Comparison of ENCODE assay signal across 15 cellular contexts in the genomic region with DNA sequence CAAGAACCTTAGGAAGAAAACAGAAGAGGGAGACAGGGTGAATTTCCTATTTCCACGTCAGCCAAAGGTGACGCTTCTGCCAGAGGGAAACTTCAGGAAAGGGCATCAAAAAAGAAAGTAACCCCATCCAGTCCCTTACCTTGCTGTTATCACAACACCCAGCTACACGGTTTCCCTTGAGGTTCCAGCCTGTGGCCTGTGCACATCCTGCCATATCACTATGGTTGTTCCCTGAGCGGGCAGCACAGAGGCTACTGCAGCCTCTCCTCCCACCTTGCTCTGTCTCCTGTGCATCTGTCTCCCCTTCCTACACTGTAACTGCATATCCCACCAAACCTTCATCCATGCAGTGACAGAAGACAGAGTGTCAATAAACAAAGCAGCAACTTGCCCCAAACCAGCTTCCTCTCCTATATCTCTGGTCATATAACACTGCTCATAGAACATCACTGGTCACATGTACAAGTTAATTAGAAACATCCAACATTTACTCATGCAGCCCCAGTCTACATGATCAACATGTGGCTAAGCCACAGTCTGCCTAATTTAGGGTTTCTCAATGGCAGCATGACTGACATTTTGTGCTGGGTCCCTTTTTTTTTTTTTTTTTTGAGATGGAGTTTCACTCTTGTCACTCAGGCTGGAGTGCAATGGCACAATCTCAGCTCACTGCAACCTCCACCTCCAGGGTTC. TPM values are rescaled to one million over a fixed set of nuclear protein-coding genes. Genes with fewer than 3 reads are reported as not detected.
DNase-seq lines count a peak whose midpoint lies in the region; ATAC-seq and TF ChIP-seq lines count a peak whose summit lies in the region.
"Had no signal": no experiment of that assay in that cellular context is flagged by ENCODE, and none has a peak within 500 bp of the region (broad histone marks: within the 10 kb centered on the region; RNA-seq: fewer than 3 reads in every experiment).

No MANE protein-coding gene starts in this region.

- H3K4me3 ChIP-seq in OCI-LY1 (ENCODE audit: low read depth, low read length, poor library complexity, severe bottlenecking) = no peak overlapping the region
- H3K4me3 ChIP-seq: adrenal gland, skin epidermis had no signal

- 0 out of 2 replicates have a peak, but pooled peaks cover 5% of the 10 kb centered on the region for H3F3A ChIP-seq in OCI-LY1 (ENCODE audit: insufficient read depth, low read length)

- ATAC-seq in activated T-cell treated with anti-CD3 and anti-CD28 coated beads, Interleukin-2, amount 50 U/mL, for 4 hours = no peak
- peak; percentile 17 for ATAC-seq in stimulated activated naive B cell treated with anti-CD40 and anti-IgM and Interleukin-4, amounts not matched to agents 10 μg/mL and 1 μg/mL and 100 μg/mL, for 72 hours (replicated peaks)

- H2AFZ ChIP-seq in OCI-LY1 (ENCODE audit: low read length) = no peak overlapping the region

- intact Hi-C loops in dendritic cell treated with granulocyte-macrophage colony-stimulating factor and Interleukin-4, amounts not matched to agents 40 ng/mL and 50 ng/mL, for 4 days (cut with micrococcal nuclease) = no loop called here

- H3K4me1 ChIP-seq in OCI-LY1 (ENCODE audit: insufficient read depth, low read length, severe bottlenecking) = peaks cover 71% of the 10 kb centered on the region
- H3K4me1 ChIP-seq: adrenal gland had no signal

- no peaks in the 10 kb centered on the region for H3K27me3 Mint-ChIP-seq in activated T-cell treated with anti-CD3 and anti-CD28 coated beads, Interleukin-2, amount 50 U/mL, for 24 hours
- H3K27me3 Mint-ChIP-seq in activated T-cell treated with anti-CD3 and anti-CD28 coated beads, Interleukin-2, amount 50 U/mL, for 4 hours (ENCODE audit: low read depth) = no peaks in the 10 kb centered on the region
- H3K27me3 Mint-ChIP-seq in dendritic cell treated with granulocyte-macrophage colony-stimulating factor and Interleukin-4, amounts not matched to agents 40 ng/mL and 50 ng/mL, for 4 days = peaks cover 2% of the 10 kb centered on the region
- no peaks in the 10 kb centered on the region for H3K27me3 Mint-ChIP-seq in stimulated activated naive B cell treated with anti-CD40 and anti-IgM and Interleukin-4, amounts not matched to agents 10 μg/mL and 1 μg/mL and 100 μg/mL, for 72 hours

- H3K9me3 ChIP-seq in OCI-LY1 (ENCODE audit: low read length) = no peaks in the 10 kb centered on the region
- H3K9me3 ChIP-seq: adrenal gland had no signal

- H3K79me2 ChIP-seq in OCI-LY1 (ENCODE audit: insufficient read depth, low read length) = peaks cover 13% of the 10 kb centered on the region

- no peaks in the 10 kb centered on the region for H3K36me3 ChIP-seq in OCI-LY1 (ENCODE audit: insufficient read depth, low read length)
- H3K36me3 ChIP-seq: adrenal gland had no signal

- H3K4me1 Mint-ChIP-seq in activated T-cell treated with anti-CD3 and anti-CD28 coated beads, Interleukin-2, amount 50 U/mL, for 24 hours (ENCODE audit: low read depth) = peaks cover 93% of the 10 kb centered on the region
- peaks cover 74% of the 10 kb centered on the region for H3K4me1 Mint-ChIP-seq in activated T-cell treated with anti-CD3 and anti-CD28 coated beads, Interleukin-2, amount 50 U/mL, for 4 hours (ENCODE audit: low read depth)
- peaks cover 65% of the 10 kb centered on the region for H3K4me1 Mint-ChIP-seq in dendritic cell treated with granulocyte-macrophage colony-stimulating factor and Interleukin-4, amounts not matched to agents 40 ng/mL and 50 ng/mL, for 4 days (ENCODE audit: low read depth)
- H3K4me1 Mint-ChIP-seq in stimulated activated naive B cell treated with anti-CD40 and anti-IgM and Interleukin-4, amounts not matched to agents 10 μg/mL and 1 μg/mL and 100 μg/mL, for 72 hours = peaks cover 44 to 76% of the 10 kb centered on the region in 2 donors

- no peak for DNase-seq in activated T-cell treated with anti-CD3 and anti-CD28 coated beads, Interleukin-2, amount 50 U/mL, for 24 hours
- DNase-seq in activated T-cell treated with anti-CD3 and anti-CD28 coated beads, Interleukin-2, amount 50 U/mL, for 4 hours = no peak
- no peak for DNase-seq in stimulated activated naive B cell treated with anti-CD40 and anti-IgM and Interleukin-4, amounts not matched to agents 10 μg/mL and 1 μg/mL and 100 μg/mL, for 72 hours
- no peak for DNase-seq in GM20000 (ENCODE audit: low spot score)
- DNase-seq in EL = no peak
- DNase-seq in stimulated activated CD4-positive, alpha-beta T cell treated with anti-CD3 and anti-CD28 coated beads, Interleukin-2, amount 100 ng/mL, for 24 hours = no peak
- DNase-seq: cortex of kidney, mammary epithelial cell, NCI-H1436 treated with DMSO at 0.1 percent for 48 hours, NCI-H526 had no signal

- H3K9ac ChIP-seq in OCI-LY1 (ENCODE audit: low read length) = no peak overlapping the region

- peak overlapping the region; percentile 37 for H3K27ac Mint-ChIP-seq in activated T-cell treated with anti-CD3 and anti-CD28 coated beads, Interleukin-2, amount 50 U/mL, for 24 hours
- H3K27ac Mint-ChIP-seq in dendritic cell treated with granulocyte-macrophage colony-stimulating factor and Interleukin-4, amounts not matched to agents 40 ng/mL and 50 ng/mL, for 4 days = peak overlapping the region; percentile 39
- peak overlapping the region; percentile 32 for H3K27ac Mint-ChIP-seq in stimulated activated naive B cell treated with anti-CD40 and anti-IgM and Interleukin-4, amounts not matched to agents 10 μg/mL and 1 μg/mL and 100 μg/mL, for 72 hours

- H3K4me2 ChIP-seq in OCI-LY1 (ENCODE audit: low read length) = no peak overlapping the region

- H3K27me3 ChIP-seq in OCI-LY1 (ENCODE audit: insufficient read depth, low read length) = no peaks in the 10 kb centered on the region

- TF ChIP-seq CTCF in OCI-LY1 (IDR thresholded peaks at IDR 0.05; ENCODE audit: low read length) (no peak), GM20000 (IDR thresholded peaks at IDR 0.05; ENCODE audit: extremely low read depth, missing control alignments) (no peak)

- no peaks in the 10 kb centered on the region for H4K20me1 ChIP-seq in OCI-LY1 (ENCODE audit: insufficient read depth, low read length)

- H3K27ac ChIP-seq in OCI-LY1 (ENCODE audit: low read depth, low read length, poor library complexity, severe bottlenecking) = peak overlapping the region; percentile 59
- H3K27ac ChIP-seq: adrenal gland, RWPE1 had no signal

- H3K9me2 ChIP-seq in OCI-LY1 (ENCODE audit: low read depth, low read length) = no peaks in the 10 kb centered on the region

- H3K4me3 Mint-ChIP-seq in activated T-cell treated with anti-CD3 and anti-CD28 coated beads, Interleukin-2, amount 50 U/mL, for 24 hours = no peak overlapping the region
- H3K4me3 Mint-ChIP-seq in activated T-cell treated with anti-CD3 and anti-CD28 coated beads, Interleukin-2, amount 50 U/mL, for 4 hours = no peak overlapping the region
- H3K4me3 Mint-ChIP-seq in dendritic cell treated with granulocyte-macrophage colony-stimulating factor and Interleukin-4, amounts not matched to agents 40 ng/mL and 50 ng/mL, for 4 days = no peak overlapping the region
- peak overlapping the region; percentile 52 to 55 for H3K4me3 Mint-ChIP-seq in stimulated activated naive B cell treated with anti-CD40 and anti-IgM and Interleukin-4, amounts not matched to agents 10 μg/mL and 1 μg/mL and 100 μg/mL, for 72 hours

- H3K36me3 Mint-ChIP-seq in activated T-cell treated with anti-CD3 and anti-CD28 coated beads, Interleukin-2, amount 50 U/mL, for 24 hours (ENCODE audit: low read depth) = peaks cover 13% of the 10 kb centered on the region
- H3K36me3 Mint-ChIP-seq in activated T-cell treated with anti-CD3 and anti-CD28 coated beads, Interleukin-2, amount 50 U/mL, for 4 hours (ENCODE audit: insufficient read depth) = no peaks in the 10 kb centered on the region
- peaks cover 14% of the 10 kb centered on the region for H3K36me3 Mint-ChIP-seq in dendritic cell treated with granulocyte-macrophage colony-stimulating factor and Interleukin-4, amounts not matched to agents 40 ng/mL and 50 ng/mL, for 4 days (ENCODE audit: low read depth)
- peaks cover 13 to 21% of the 10 kb centered on the region in 2 donors for H3K36me3 Mint-ChIP-seq in stimulated activated naive B cell treated with anti-CD40 and anti-IgM and Interleukin-4, amounts not matched to agents 10 μg/mL and 1 μg/mL and 100 μg/mL, for 72 hours

- H3K9me3 Mint-ChIP-seq in activated T-cell treated with anti-CD3 and anti-CD28 coated beads, Interleukin-2, amount 50 U/mL, for 24 hours = peaks cover 13% of the 10 kb centered on the region
- peaks cover 7% of the 10 kb centered on the region for H3K9me3 Mint-ChIP-seq in activated T-cell treated with anti-CD3 and anti-CD28 coated beads, Interleukin-2, amount 50 U/mL, for 4 hours
- H3K9me3 Mint-ChIP-seq in dendritic cell treated with granulocyte-macrophage colony-stimulating factor and Interleukin-4, amounts not matched to agents 40 ng/mL and 50 ng/mL, for 4 days = peaks cover 15% of the 10 kb centered on the region
- peaks cover 6 to 7% of the 10 kb centered on the region in 2 donors for H3K9me3 Mint-ChIP-seq in stimulated activated naive B cell treated with anti-CD40 and anti-IgM and Interleukin-4, amounts not matched to agents 10 μg/mL and 1 μg/mL and 100 μg/mL, for 72 hours

RNA-seq across cellular contexts. Expression of a gene that starts 54.7 kb away (rescaled TPM):
- 10 to 100 TPM; 25.5 to 39.0 (median 38.1) TPM for total RNA-seq in activated T-cell treated with anti-CD3 and anti-CD28 coated beads, Interleukin-2, amount 50 U/mL, for 4 hours

Comparison
In these comparisons a context has a peak if more than half of its experiments do, and no peak if none do; other contexts are left out.
1. H3K4me3 Mint-ChIP-seq: peak in stimulated activated naive B cell treated with anti-CD40 and anti-IgM and Interleukin-4, amounts not matched to agents 10 μg/mL and 1 μg/mL and 100 μg/mL, for 72 hours (2 of 2); none in activated T-cell treated with anti-CD3 and anti-CD28 coated beads, Interleukin-2, amount 50 U/mL, for 24 hours (single experiment), activated T-cell treated with anti-CD3 and anti-CD28 coated beads, Interleukin-2, amount 50 U/mL, for 4 hours (single experiment) and dendritic cell treated with granulocyte-macrophage colony-stimulating factor and Interleukin-4, amounts not matched to agents 40 ng/mL and 50 ng/mL, for 4 days (single experiment).
2. ATAC-seq: peak in stimulated activated naive B cell treated with anti-CD40 and anti-IgM and Interleukin-4, amounts not matched to agents 10 μg/mL and 1 μg/mL and 100 μg/mL, for 72 hours (2 of 2); none in activated T-cell treated with anti-CD3 and anti-CD28 coated beads, Interleukin-2, amount 50 U/mL, for 4 hours (0 of 2).
3. Peak in every context shown above with its lines, with median percentiles within 50 percentile points of each other: H3K27ac Mint-ChIP-seq.